1 cellular context compared by ENCODE assay signal in the genomic region with DNA sequence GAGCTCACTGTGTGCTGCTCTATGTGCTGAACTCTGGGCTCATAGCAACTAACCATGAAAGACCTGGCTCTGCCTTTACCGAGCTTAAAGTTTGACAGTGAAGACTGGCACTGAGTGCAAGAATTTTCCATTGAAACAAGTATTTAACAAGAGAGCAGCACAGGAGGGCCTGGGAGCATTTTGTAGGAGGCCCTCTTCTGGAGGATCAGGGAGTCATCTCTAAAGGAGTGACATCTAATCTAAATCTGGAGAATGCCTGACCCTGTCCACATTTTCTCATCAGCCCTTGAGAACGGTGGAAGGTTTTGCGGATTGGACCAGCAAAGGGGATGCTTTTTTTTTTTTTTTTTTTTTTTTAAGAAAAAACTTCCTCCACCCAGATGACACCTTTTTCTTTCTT.
TF ChIP-seq lines count a peak whose summit lies in the region.

No MANE protein-coding gene starts in this region.

TF ChIP-seq in GM23338, 12 proteins besides CTCF, POLR2A, EP300 and RAD21 (continued from another document):
- TF ChIP-seq, protein P1, sequence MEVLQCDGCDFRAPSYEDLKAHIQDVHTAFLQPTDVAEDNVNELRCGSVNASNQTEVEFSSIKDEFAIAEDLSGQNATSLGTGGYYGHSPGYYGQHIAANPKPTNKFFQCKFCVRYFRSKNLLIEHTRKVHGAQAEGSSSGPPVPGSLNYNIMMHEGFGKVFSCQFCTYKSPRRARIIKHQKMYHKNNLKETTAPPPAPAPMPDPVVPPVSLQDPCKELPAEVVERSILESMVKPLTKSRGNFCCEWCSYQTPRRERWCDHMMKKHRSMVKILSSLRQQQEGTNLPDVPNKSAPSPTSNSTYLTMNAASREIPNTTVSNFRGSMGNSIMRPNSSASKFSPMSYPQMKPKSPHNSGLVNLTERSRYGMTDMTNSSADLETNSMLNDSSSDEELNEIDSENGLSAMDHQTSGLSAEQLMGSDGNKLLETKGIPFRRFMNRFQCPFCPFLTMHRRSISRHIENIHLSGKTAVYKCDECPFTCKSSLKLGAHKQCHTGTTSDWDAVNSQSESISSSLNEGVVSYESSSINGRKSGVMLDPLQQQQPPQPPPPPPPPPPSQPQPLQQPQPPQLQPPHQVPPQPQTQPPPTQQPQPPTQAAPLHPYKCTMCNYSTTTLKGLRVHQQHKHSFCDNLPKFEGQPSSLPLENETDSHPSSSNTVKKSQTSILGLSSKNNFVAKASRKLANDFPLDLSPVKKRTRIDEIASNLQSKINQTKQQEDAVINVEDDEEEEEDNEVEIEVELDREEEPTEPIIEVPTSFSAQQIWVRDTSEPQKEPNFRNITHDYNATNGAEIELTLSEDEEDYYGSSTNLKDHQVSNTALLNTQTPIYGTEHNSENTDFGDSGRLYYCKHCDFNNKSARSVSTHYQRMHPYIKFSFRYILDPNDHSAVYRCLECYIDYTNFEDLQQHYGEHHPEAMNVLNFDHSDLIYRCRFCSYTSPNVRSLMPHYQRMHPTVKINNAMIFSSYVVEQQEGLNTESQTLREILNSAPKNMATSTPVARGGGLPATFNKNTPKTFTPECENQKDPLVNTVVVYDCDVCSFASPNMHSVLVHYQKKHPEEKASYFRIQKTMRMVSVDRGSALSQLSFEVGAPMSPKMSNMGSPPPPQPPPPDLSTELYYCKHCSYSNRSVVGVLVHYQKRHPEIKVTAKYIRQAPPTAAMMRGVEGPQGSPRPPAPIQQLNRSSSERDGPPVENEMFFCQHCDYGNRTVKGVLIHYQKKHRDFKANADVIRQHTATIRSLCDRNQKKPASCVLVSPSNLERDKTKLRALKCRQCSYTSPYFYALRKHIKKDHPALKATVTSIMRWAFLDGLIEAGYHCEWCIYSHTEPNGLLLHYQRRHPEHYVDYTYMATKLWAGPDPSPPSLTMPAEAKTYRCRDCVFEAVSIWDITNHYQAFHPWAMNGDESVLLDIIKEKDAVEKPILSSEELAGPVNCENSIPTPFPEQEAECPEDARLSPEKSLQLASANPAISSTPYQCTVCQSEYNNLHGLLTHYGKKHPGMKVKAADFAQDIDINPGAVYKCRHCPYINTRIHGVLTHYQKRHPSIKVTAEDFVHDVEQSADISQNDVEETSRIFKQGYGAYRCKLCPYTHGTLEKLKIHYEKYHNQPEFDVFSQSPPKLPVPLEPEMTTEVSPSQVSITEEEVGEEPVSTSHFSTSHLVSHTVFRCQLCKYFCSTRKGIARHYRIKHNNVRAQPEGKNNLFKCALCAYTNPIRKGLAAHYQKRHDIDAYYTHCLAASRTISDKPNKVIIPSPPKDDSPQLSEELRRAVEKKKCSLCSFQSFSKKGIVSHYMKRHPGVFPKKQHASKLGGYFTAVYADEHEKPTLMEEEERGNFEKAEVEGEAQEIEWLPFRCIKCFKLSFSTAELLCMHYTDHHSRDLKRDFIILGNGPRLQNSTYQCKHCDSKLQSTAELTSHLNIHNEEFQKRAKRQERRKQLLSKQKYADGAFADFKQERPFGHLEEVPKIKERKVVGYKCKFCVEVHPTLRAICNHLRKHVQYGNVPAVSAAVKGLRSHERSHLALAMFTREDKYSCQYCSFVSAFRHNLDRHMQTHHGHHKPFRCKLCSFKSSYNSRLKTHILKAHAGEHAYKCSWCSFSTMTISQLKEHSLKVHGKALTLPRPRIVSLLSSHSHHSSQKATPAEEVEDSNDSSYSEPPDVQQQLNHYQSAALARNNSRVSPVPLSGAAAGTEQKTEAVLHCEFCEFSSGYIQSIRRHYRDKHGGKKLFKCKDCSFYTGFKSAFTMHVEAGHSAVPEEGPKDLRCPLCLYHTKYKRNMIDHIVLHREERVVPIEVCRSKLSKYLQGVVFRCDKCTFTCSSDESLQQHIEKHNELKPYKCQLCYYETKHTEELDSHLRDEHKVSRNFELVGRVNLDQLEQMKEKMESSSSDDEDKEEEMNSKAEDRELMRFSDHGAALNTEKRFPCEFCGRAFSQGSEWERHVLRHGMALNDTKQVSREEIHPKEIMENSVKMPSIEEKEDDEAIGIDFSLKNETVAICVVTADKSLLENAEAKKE (CRISPR knock-in tag; IDR thresholded peaks at IDR 0.05), result peak; percentile 25; the same call in 1 of the 2 replicates
